In the genomic region with DNA sequence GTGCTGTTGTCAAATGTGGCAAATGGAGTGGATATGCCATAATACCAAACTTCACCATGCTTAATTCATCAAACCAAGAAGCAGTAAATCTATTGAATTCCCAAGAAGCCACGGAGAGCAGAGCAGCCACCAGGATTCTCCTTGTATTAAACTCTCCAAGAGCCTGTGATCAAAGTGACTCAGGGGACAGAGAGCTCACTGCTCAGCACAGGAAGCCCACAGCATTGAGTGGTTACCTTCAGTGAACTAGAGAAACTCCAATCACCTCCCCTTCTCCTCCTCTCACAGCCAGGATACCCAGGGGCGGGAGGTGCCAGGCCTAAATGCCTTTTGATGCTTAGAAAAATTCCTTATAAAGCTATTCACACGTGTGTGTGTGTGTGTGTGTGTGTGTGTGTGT, we compare ENCODE assay signal across 1 cellular context.
TF ChIP-seq lines count a peak whose summit lies in the region.

No MANE protein-coding gene starts in this region.

TF ChIP-seq in WTC11, 78 proteins besides CTCF, POLR2A, EP300 and RAD21 (continued from another document):
- no peak for TF ChIP-seq ATF6 (CRISPR knock-in tag; IDR thresholded peaks at IDR 0.05)
- TF ChIP-seq ZNF423 (CRISPR knock-in tag; IDR thresholded peaks at IDR 0.05) = no peak
- TF ChIP-seq ESRRA (CRISPR knock-in tag; IDR thresholded peaks at IDR 0.05; ENCODE audit: borderline replicate concordance) = no peak
- TF ChIP-seq RELA (CRISPR knock-in tag; IDR thresholded peaks at IDR 0.05; ENCODE audit: borderline replicate concordance) = no peak
- no peak for TF ChIP-seq ZNF671 (CRISPR knock-in tag; IDR thresholded peaks at IDR 0.05)
- TF ChIP-seq PRRX2 (CRISPR knock-in tag; IDR thresholded peaks at IDR 0.05) = no peak
